ENCODE assay signal across 8 cellular contexts in the genomic region with DNA sequence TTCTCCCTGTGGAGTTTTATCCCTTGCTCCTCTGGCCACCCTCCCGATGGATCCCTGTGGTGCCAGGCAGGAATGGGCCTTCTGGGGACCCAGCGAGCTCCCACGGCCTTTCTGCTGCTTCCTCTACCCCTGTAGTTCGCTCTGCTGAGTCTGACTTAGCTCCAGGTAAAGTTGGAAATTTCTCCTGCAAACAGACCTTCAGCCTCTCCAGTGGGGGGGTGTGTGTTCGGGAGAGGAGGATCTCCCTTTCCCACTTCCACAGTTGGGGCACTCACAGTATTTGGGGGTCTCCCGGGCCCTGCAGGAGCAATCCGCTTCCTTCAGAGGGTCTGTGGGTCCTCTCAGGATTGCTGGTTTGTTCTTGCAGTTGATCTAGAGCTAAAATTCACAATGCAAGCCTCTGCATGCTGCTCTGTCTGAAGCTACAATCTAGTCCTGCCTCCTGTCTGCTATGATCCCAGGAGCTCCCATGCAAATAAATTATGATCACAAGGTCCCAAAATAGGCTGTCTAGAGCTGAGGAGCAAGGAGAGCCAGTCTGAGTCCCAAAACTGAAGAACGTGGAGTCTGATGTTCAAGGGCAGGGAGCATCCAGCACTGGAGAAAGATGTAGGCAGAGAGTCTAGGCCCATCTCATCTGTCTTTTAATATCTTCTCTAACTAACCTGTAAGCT. TPM values are rescaled to one million over a fixed set of nuclear protein-coding genes. Genes with fewer than 3 reads are reported as not detected.
DNase-seq lines count a peak whose midpoint lies in the region; ATAC-seq and TF ChIP-seq lines count a peak whose summit lies in the region.

No MANE protein-coding gene starts in this region.

- peak overlapping the region; percentile 27 for H3K27ac ChIP-seq in CD8-positive, alpha-beta memory T cell (ENCODE audit: low read depth, low read length)
- peak overlapping the region; percentile 94 for H3K27ac ChIP-seq in PC-9

- no peaks in the 10 kb centered on the region for H3K27me3 ChIP-seq in CD8-positive, alpha-beta memory T cell (ENCODE audit: insufficient read depth, low read length, poor library complexity, severe bottlenecking)
- H3K27me3 ChIP-seq in PC-9 (ENCODE audit: insufficient read depth, low read depth) = no peaks in the 10 kb centered on the region

- no peak overlapping the region for H3K4me3 Mint-ChIP-seq in CD8-positive, alpha-beta memory T cell
- H3K4me3 Mint-ChIP-seq in effector memory CD8-positive, alpha-beta T cell = peak overlapping the region in 1 of 2 donors; percentile 15

- no peak for TF ChIP-seq CTCF in PC-9 (conservative IDR thresholded peaks at IDR 0.05)

- H3K9me2 ChIP-seq in PC-9 (ENCODE audit: insufficient read depth) = no peaks in the 10 kb centered on the region

- peak overlapping the region in 7 of 8 donors; percentile 10 to 77 (median 40) for H3K27ac Mint-ChIP-seq in CD8-positive, alpha-beta memory T cell
- H3K27ac Mint-ChIP-seq in effector memory CD8-positive, alpha-beta T cell = peak overlapping the region; percentile 82 to 89

- peak overlapping the region; percentile 71 for H3K4me2 ChIP-seq in PC-9

- CTCF ChIA-PET in CD8-positive, alpha-beta memory T cell (lab: Charles Lee) = interaction anchor here (1.2 to 2.5 kb wide), 4 partner anchors 10 to 299 kb away, joined by 3 to 10 read pairs (median 4); no protein-coding TSS in a partner anchor
- CTCF ChIA-PET in PC-9 (lab: Charles Lee) = no interaction called here

- H2AFZ ChIP-seq in PC-9 = peak overlapping the region; percentile 66

- H3K9me3 ChIP-seq in CD8-positive, alpha-beta memory T cell (ENCODE audit: low read length) = no peaks in the 10 kb centered on the region
- no peaks in the 10 kb centered on the region; the same call in 1 of the 2 replicates for H3K9me3 ChIP-seq in PC-9 (ENCODE audit: insufficient read depth, low read depth)

- no peak overlapping the region for H3K4me3 ChIP-seq in CD8-positive, alpha-beta memory T cell (ENCODE audit: low read length)
- peak overlapping the region; percentile 37; the same call in 1 of the 2 replicates for H3K4me3 ChIP-seq in PC-9

- H3F3A ChIP-seq in PC-9 (ENCODE audit: insufficient read depth, low read depth) = peaks cover 25% of the 10 kb centered on the region

- H3K36me3 Mint-ChIP-seq in CD8-positive, alpha-beta memory T cell = peaks cover 0 to 79% (median 9%) of the 10 kb centered on the region in 3 donors
- H3K36me3 Mint-ChIP-seq in effector memory CD8-positive, alpha-beta T cell (ENCODE audit: insufficient read depth) = peaks cover 34% of the 10 kb centered on the region

- peaks cover 24% of the 10 kb centered on the region for H3K4me1 ChIP-seq in CD8-positive, alpha-beta memory T cell (ENCODE audit: insufficient read depth, low read length)
- peaks cover 33% of the 10 kb centered on the region for H3K4me1 ChIP-seq in PC-9 (replicated peaks; ENCODE audit: insufficient read depth)

- no peak for ATAC-seq in effector memory CD8-positive, alpha-beta T cell (replicated peaks)
- ATAC-seq in HG03280 (IDR thresholded peaks at IDR 0.05; ENCODE audit: unreplicated experiment) = no peak

- BruUV-seq in PC-9 (replicated peaks; lab: Mats Ljungman, UMichigan) = TSS peak; percentile 92

- POLR2A ChIA-PET in CD8-positive, alpha-beta memory T cell (lab: Charles Lee) = no interaction called here
- POLR2A ChIA-PET in PC-9 (lab: Charles Lee; ENCODE audit: unreplicated experiment) = interaction anchor here (0.6 to 1.7 kb wide), 3 partner anchors 19 to 1204 kb away, joined by 3 to 13 read pairs (median 6); a partner anchor contains a TSS

- intact Hi-C loops in PC-9 (cut with micrococcal nuclease; ENCODE audit: unreplicated experiment) = no loop called here
- intact Hi-C loops in posterior vena cava (cut with DNase I) = no loop called here

- peaks cover 42 to 61% (median 44%) of the 10 kb centered on the region in 3 donors for H3K4me1 Mint-ChIP-seq in CD8-positive, alpha-beta memory T cell
- peaks cover 36 to 43% of the 10 kb centered on the region in 2 donors for H3K4me1 Mint-ChIP-seq in effector memory CD8-positive, alpha-beta T cell (ENCODE audit: low read depth in 2 of 2)

- DNase-seq in CD8-positive, alpha-beta memory T cell = no peak
- DNase-seq in PC-9 (no peak), posterior vena cava (ENCODE audit: low spot score) (peak; percentile 14), GM19238 (ENCODE audit: insufficient read length, low spot score) (no peak), NCI-H1092 (lab: John Stamatoyannopoulos, UW) (no peak), NCI-H2029 (lab: John Stamatoyannopoulos, UW) (no peak)
- DNase-seq in effector memory CD8-positive, alpha-beta T cell = no peak

- H3K9me3 Mint-ChIP-seq in CD8-positive, alpha-beta memory T cell = no peaks in the 10 kb centered on the region
- H3K9me3 Mint-ChIP-seq in effector memory CD8-positive, alpha-beta T cell = no peaks in the 10 kb centered on the region

- H3K27me3 Mint-ChIP-seq in CD8-positive, alpha-beta memory T cell = no peaks in the 10 kb centered on the region
- H3K27me3 Mint-ChIP-seq in effector memory CD8-positive, alpha-beta T cell = no peaks in the 10 kb centered on the region

- H3K36me3 ChIP-seq in CD8-positive, alpha-beta memory T cell (ENCODE audit: insufficient read depth, low read length) = peaks cover 22% of the 10 kb centered on the region
- 0 out of 2 replicates have a peak, but pooled peaks cover 8% of the 10 kb centered on the region for H3K36me3 ChIP-seq in PC-9 (ENCODE audit: low read depth)

- H4K20me1 ChIP-seq in PC-9 (ENCODE audit: insufficient read depth) = no peaks in the 10 kb centered on the region

- H3K79me2 ChIP-seq in PC-9 (ENCODE audit: low read depth) = peaks cover 44% of the 10 kb centered on the region

RNA-seq across cellular contexts. Expression of a gene that starts 18.3 kb away (rescaled TPM):
- total RNA-seq in CD8-positive, alpha-beta memory T cell = 10 to 100 TPM; 26.6 TPM
- 51.4 TPM for polyA plus RNA-seq in CD8-positive, alpha-beta memory T cell
- total RNA-seq in PC-9 (2021) (18.6 and 19.4 TPM in 2 replicates), posterior vena cava (1 to 10 TPM; 5.8 to 7.3 TPM)

RNA-seq across cellular contexts. Expression of a gene that starts 18.6 kb away (rescaled TPM):
- 10 to 100 TPM; 67.3 to 74.8 TPM for total RNA-seq in CD8-positive, alpha-beta memory T cell
- 31.0 TPM for polyA plus RNA-seq in CD8-positive, alpha-beta memory T cell
- total RNA-seq in PC-9 (2021) (46.9 and 58.5 TPM in 2 replicates), posterior vena cava (10 to 100 TPM; 12.6 to 18.7 TPM)

RNA-seq across cellular contexts. Expression of a gene that starts 20.1 kb away (rescaled TPM):
- total RNA-seq in CD8-positive, alpha-beta memory T cell = 10 to 100 TPM; 56.3 to 57.7 TPM
- 9.1 TPM for polyA plus RNA-seq in CD8-positive, alpha-beta memory T cell
- total RNA-seq in PC-9 (2021) = 59.8 and 61.7 TPM in 2 replicates
- total RNA-seq in posterior vena cava = 100 to 1,000 TPM; 121 to 123 TPM
